Comparison of ENCODE assay signal across 1 cellular context in genomic region chr2:8840475-8841091, GRCh38.
TF ChIP-seq lines count a peak whose summit lies in the region.

No MANE protein-coding gene starts in this region.

TF ChIP-seq in HepG2, 621 proteins besides CTCF, POLR2A, EP300 and RAD21 (continues in another document):
- TF ChIP-seq ZMYM3 (CRISPR knock-in tag; IDR thresholded peaks at IDR 0.05): peak; percentile 71
- 0 out of 2 replicates have a peak, but pooled peaks have one; percentile 57 for TF ChIP-seq HOXD1 (CRISPR knock-in tag; IDR thresholded peaks at IDR 0.05)
- TF ChIP-seq ATF2 (CRISPR knock-in tag; IDR thresholded peaks at IDR 0.05): 0 out of 2 replicates have a peak, but pooled peaks have one; percentile 24
- peak; percentile 28; the same call in 1 of the 2 replicates for TF ChIP-seq ELF1 (CRISPR knock-in tag; IDR thresholded peaks at IDR 0.05)
- TF ChIP-seq ZBTB44 (CRISPR knock-in tag; IDR thresholded peaks at IDR 0.05): no peak
- TF ChIP-seq CREM (IDR thresholded peaks at IDR 0.05): peak; percentile 56; the same call in 1 of the 2 replicates
- no peak for TF ChIP-seq CREM (CRISPR knock-in tag; IDR thresholded peaks at IDR 0.05)
- TF ChIP-seq KLF6 (CRISPR knock-in tag; IDR thresholded peaks at IDR 0.05): no peak
- no peak for TF ChIP-seq ZNF30 (CRISPR knock-in tag; IDR thresholded peaks at IDR 0.05)
- peak; percentile 95 for TF ChIP-seq HDAC2 (CRISPR knock-in tag; IDR thresholded peaks at IDR 0.05)
- TF ChIP-seq FOXO1 (CRISPR knock-in tag; IDR thresholded peaks at IDR 0.05): peak; percentile 94
- TF ChIP-seq GATAD2A (CRISPR knock-in tag; IDR thresholded peaks at IDR 0.05): peak; percentile 92
- peak; percentile 86 for TF ChIP-seq RARA (CRISPR knock-in tag; IDR thresholded peaks at IDR 0.05)
- peak; percentile 78 for TF ChIP-seq ERF (CRISPR knock-in tag; IDR thresholded peaks at IDR 0.05)
- TF ChIP-seq DNMT3B (CRISPR knock-in tag; conservative IDR thresholded peaks at IDR 0.05): 0 out of 2 replicates have a peak, but pooled peaks have one; percentile 34
- TF ChIP-seq ZNF263 (CRISPR knock-in tag; IDR thresholded peaks at IDR 0.05): peak; percentile 85
- 0 out of 4 replicates have a peak, but pooled peaks of 1 of the 2 experiments have one; percentile 72 for TF ChIP-seq KLF16 (CRISPR knock-in tag; IDR thresholded peaks at IDR 0.05)
- peak; percentile 81 for TF ChIP-seq MEIS2 (CRISPR knock-in tag; IDR thresholded peaks at IDR 0.05)
- TF ChIP-seq RFX1 (IDR thresholded peaks at IDR 0.05): no peak
- TF ChIP-seq ELK4 (CRISPR knock-in tag; IDR thresholded peaks at IDR 0.05; ENCODE audit: borderline replicate concordance): no peak
- no peak for TF ChIP-seq ZNF616 (CRISPR knock-in tag; IDR thresholded peaks at IDR 0.05; ENCODE audit: low read depth)
- peak; percentile 64; the same call in 1 of the 2 replicates for TF ChIP-seq AKAP8 (CRISPR knock-in tag; IDR thresholded peaks at IDR 0.05)
- peak; percentile 52; the same call in 1 of the 2 replicates for TF ChIP-seq EHMT2 (IDR thresholded peaks at IDR 0.05; ENCODE audit: borderline replicate concordance, low read depth, low read length)
- TF ChIP-seq ARID4A (CRISPR knock-in tag; IDR thresholded peaks at IDR 0.05; ENCODE audit: borderline replicate concordance): peak; percentile 37; the same call in 1 of the 2 replicates
- TF ChIP-seq ZFP37 (CRISPR knock-in tag; IDR thresholded peaks at IDR 0.05; ENCODE audit: borderline replicate concordance): 0 out of 2 replicates have a peak, but pooled peaks have one; percentile 67
- TF ChIP-seq MIXL1 (CRISPR knock-in tag; IDR thresholded peaks at IDR 0.05): peak; percentile 55; the same call in 1 of the 2 replicates
- peak; percentile 86; the same call in 1 of the 2 replicates for TF ChIP-seq FOXK1 (CRISPR knock-in tag; IDR thresholded peaks at IDR 0.05; ENCODE audit: borderline replicate concordance, low read depth)
- TF ChIP-seq KLF11 (CRISPR knock-in tag; IDR thresholded peaks at IDR 0.05): no peak
- TF ChIP-seq ELF3 (CRISPR knock-in tag; IDR thresholded peaks at IDR 0.05): peak; percentile 91
- TF ChIP-seq MYC (CRISPR knock-in tag; IDR thresholded peaks at IDR 0.05; ENCODE audit: borderline replicate concordance): peak; percentile 31; the same call in 1 of the 2 replicates
- TF ChIP-seq FOXA3 (CRISPR knock-in tag; IDR thresholded peaks at IDR 0.05): peak; percentile 100
- 0 out of 2 replicates have a peak, but pooled peaks have one; percentile 62 for TF ChIP-seq ZNF800 (CRISPR knock-in tag; IDR thresholded peaks at IDR 0.05)
- no peak for TF ChIP-seq ZNF570 (CRISPR knock-in tag; IDR thresholded peaks at IDR 0.05; ENCODE audit: borderline replicate concordance)
- TF ChIP-seq ZMAT5 (CRISPR knock-in tag; IDR thresholded peaks at IDR 0.05; ENCODE audit: borderline replicate concordance, low read depth): no peak
- TF ChIP-seq HOMEZ (CRISPR knock-in tag; IDR thresholded peaks at IDR 0.05; ENCODE audit: low read depth): peak; percentile 93
- TF ChIP-seq ZNF281 (CRISPR knock-in tag; IDR thresholded peaks at IDR 0.05; ENCODE audit: borderline replicate concordance): peak; percentile 58; the same call in 1 of the 2 replicates
- no peak for TF ChIP-seq ZNF451 (CRISPR knock-in tag; IDR thresholded peaks at IDR 0.05)
- TF ChIP-seq ZEB1 (IDR thresholded peaks at IDR 0.05; ENCODE audit: insufficient replicate concordance, low read depth): peak; percentile 84
- peak; percentile 14; the same call in 1 of the 2 replicates for TF ChIP-seq NR2C2 (CRISPR knock-in tag; IDR thresholded peaks at IDR 0.05; ENCODE audit: borderline replicate concordance)
- peak; percentile 20; the same call in 1 of the 2 replicates for TF ChIP-seq ZNF747 (CRISPR knock-in tag; IDR thresholded peaks at IDR 0.05; ENCODE audit: borderline replicate concordance)
- no peak for TF ChIP-seq PHF20 (CRISPR knock-in tag; IDR thresholded peaks at IDR 0.05)
- TF ChIP-seq MAFF (IDR thresholded peaks at IDR 0.05; ENCODE audit: low read depth, low read length): no peak
- TF ChIP-seq SAP130 (CRISPR knock-in tag; IDR thresholded peaks at IDR 0.05; ENCODE audit: low read depth): peak; percentile 82
- peak; percentile 69; the same call in 1 of the 2 replicates for TF ChIP-seq SPEN (CRISPR knock-in tag; IDR thresholded peaks at IDR 0.05; ENCODE audit: low read depth)
- TF ChIP-seq YEATS2 (CRISPR knock-in tag; IDR thresholded peaks at IDR 0.05; ENCODE audit: borderline replicate concordance): peak; percentile 20; the same call in 1 of the 2 replicates
- TF ChIP-seq IKZF5 (CRISPR knock-in tag; IDR thresholded peaks at IDR 0.05): peak; percentile 87
- TF ChIP-seq SP5 (CRISPR knock-in tag; IDR thresholded peaks at IDR 0.05; ENCODE audit: borderline replicate concordance, low read depth): peak; percentile 82
- TF ChIP-seq MTERF4 (CRISPR knock-in tag; IDR thresholded peaks at IDR 0.05): peak; percentile 55; the same call in 1 of the 2 replicates
- TF ChIP-seq MAF1 (CRISPR knock-in tag; IDR thresholded peaks at IDR 0.05; ENCODE audit: borderline replicate concordance): no peak
- TF ChIP-seq HDAC1 (CRISPR knock-in tag; IDR thresholded peaks at IDR 0.05): peak; percentile 92
